In the genomic region with DNA sequence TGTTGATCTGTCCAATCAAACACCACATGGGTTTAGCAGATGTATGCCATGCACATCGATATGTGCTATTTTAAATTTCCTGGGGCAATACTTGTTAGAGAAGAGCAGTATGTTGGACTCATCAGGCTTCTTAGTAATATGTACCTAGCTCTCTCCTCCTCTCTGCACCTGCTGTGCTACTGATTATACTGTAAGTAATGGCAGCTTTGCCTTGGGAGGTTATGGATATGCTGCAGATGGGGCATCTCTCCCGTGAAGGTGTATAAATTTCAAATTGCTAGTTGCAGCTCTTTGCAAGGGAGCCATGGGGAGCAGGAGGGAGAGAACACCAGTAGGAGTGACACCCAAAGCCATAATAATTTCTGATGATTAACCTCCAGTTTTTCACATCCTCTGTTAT, we compare ENCODE assay signal across 19 cellular contexts.
"Had no signal": no experiment of that assay in that cellular context is flagged by ENCODE, and none has a peak within 500 bp of the region (broad histone marks: within the 10 kb centered on the region; RNA-seq: fewer than 3 reads in every experiment).

No MANE protein-coding gene starts in this region.

- H3K27me3 ChIP-seq: heart left ventricle, spleen, tibial artery, upper lobe of left lung, uterus had no signal

- H3K27me3 Mint-ChIP-seq: naive B cell; stimulated activated memory B cell treated with anti-CD40 and anti-IgM and Interleukin-4, amounts not matched to agents 10 μg/mL and 1 μg/mL and 100 μg/mL, for 72 hours; stimulated activated naive CD8-positive, alpha-beta T cell treated with anti-CD3 and anti-CD28 coated beads, Interleukin-15, Interleukin-2, amounts not matched to agents 100 ng/mL and 50 ng/mL, for 24 hours had no signal

- ATAC-seq: esophagus mucosa; heart left ventricle; sciatic nerve; stimulated activated memory B cell treated with anti-CD40 and anti-IgM and Interleukin-4, amounts not matched to agents 10 μg/mL and 1 μg/mL and 100 μg/mL, for 72 hours had no signal

- H3K4me1 Mint-ChIP-seq: nephron had no signal

- H3K36me3 Mint-ChIP-seq: stimulated activated memory B cell treated with anti-CD40 and anti-IgM and Interleukin-4, amounts not matched to agents 10 μg/mL and 1 μg/mL and 100 μg/mL, for 72 hours had no signal

- H3K9me3 ChIP-seq: heart left ventricle, spleen, tibial artery, upper lobe of left lung, uterus had no signal

- H3K36me3 ChIP-seq: heart left ventricle, spleen, tibial artery, upper lobe of left lung, uterus had no signal

- DNase-seq: effector CD4-positive, alpha-beta T cell; heart left ventricle; hippocampal formation; kidney glomerular epithelial cell; mesendoderm; naive B cell; posterior cingulate gyrus; spleen; stimulated activated CD4-positive, alpha-beta T cell treated with anti-CD3 and anti-CD28 coated beads, Interleukin-15, amount 100 ng/mL, for 24 hours; stimulated activated CD4-positive, alpha-beta T cell treated with anti-CD3 and anti-CD28 coated beads, Interleukin-1b, Interleukin-23, amount 100 ng/mL, for 48 hours; stimulated activated CD4-positive, alpha-beta T cell treated with anti-CD3 and anti-CD28 coated beads, Interleukin-4, amount 100 ng/mL, for 24 hours; tibial artery; upper lobe of left lung; uterus had no signal

- H3K4me3 ChIP-seq: heart left ventricle, spleen, tibial artery, upper lobe of left lung, uterus had no signal

- H3K27ac Mint-ChIP-seq: nephron; stimulated activated naive CD8-positive, alpha-beta T cell treated with anti-CD3 and anti-CD28 coated beads, Interleukin-15, Interleukin-2, amounts not matched to agents 100 ng/mL and 50 ng/mL, for 24 hours had no signal

- H3K27ac ChIP-seq: heart left ventricle, spleen, tibial artery, upper lobe of left lung, uterus had no signal

- H3K4me3 Mint-ChIP-seq: nephron; stimulated activated memory B cell treated with anti-CD40 and anti-IgM and Interleukin-4, amounts not matched to agents 10 μg/mL and 1 μg/mL and 100 μg/mL, for 72 hours; stimulated activated naive CD8-positive, alpha-beta T cell treated with anti-CD3 and anti-CD28 coated beads, Interleukin-15, Interleukin-2, amounts not matched to agents 100 ng/mL and 50 ng/mL, for 24 hours had no signal
